Comparison of ENCODE assay signal across 14 cellular contexts in genomic region chr2:25701801-25702200, GRCh38. TPM values are rescaled to one million over a fixed set of nuclear protein-coding genes. Genes with fewer than 3 reads are reported as not detected.
DNase-seq lines count a peak whose midpoint lies in the region; ATAC-seq, FAIRE-seq and TF ChIP-seq lines count a peak whose summit lies in the region.
"Had no signal": no experiment of that assay in that cellular context is flagged by ENCODE, and none has a peak within 500 bp of the region (broad histone marks: within the 10 kb centered on the region; RNA-seq: fewer than 3 reads in every experiment).

No MANE protein-coding gene starts in this region.

- TF ChIP-seq RAD21 in K562 (CRISPR knock-in tag; conservative IDR thresholded peaks at IDR 0.05 in 1 of 2, IDR thresholded peaks at IDR 0.05 in 1 of 2) = no peak

- no peak overlapping the region for H3K4me2 ChIP-seq in K562 (ENCODE audit: insufficient read depth, low read length)

- DNase-seq in DMS 273 (lab: John Stamatoyannopoulos, UW; ENCODE audit: unreplicated experiment) (peak; percentile 33), DMS 273 treated with DMSO at 0.1 percent for 48 hours (lab: John Stamatoyannopoulos, UW) (no peak), NCI-H524 treated with DMSO at 0.1 percent for 48 hours (lab: John Stamatoyannopoulos, UW) (peak; percentile 57), K562 (ENCODE audit: extremely low read depth in 1 of 4, low spot score in 3 of 4) (no peak), G401 (ENCODE audit: low spot score) (no peak), kidney glomerular epithelial cell (lab: John Stamatoyannopoulos, UW) (no peak), GM20000 (ENCODE audit: low spot score) (no peak)
- DNase-seq: CD8-positive, alpha-beta T cell; COR-L47; DMS53; H7 had no signal

- no peak for TF ChIP-seq CTCF in K562 (IDR thresholded peaks at IDR 0.05 in 2 of 3, conservative IDR thresholded peaks at IDR 0.05 in 1 of 3; ENCODE audit: insufficient read depth in 2 of 3, low read depth in 1 of 3, low read length in 3 of 3)
- TF ChIP-seq CTCF in GM20000 (IDR thresholded peaks at IDR 0.05; ENCODE audit: extremely low read depth, missing control alignments) = no peak

- in situ Hi-C loops in K562 (cut with MboI) = no loop called here
- in situ Hi-C loops in G401 (cut with HindIII; ENCODE audit: low sequenced_read_pairs) = no loop called here

- no peak overlapping the region for H3K4me3 ChIP-seq in K562

- peaks cover 26 to 30% of the 10 kb centered on the region in 2 experiments; a peak in 4 of 5 replicates for H3K27me3 ChIP-seq in K562 (ENCODE audit: control insufficient read depth in 2 of 2, insufficient read depth in 2 of 2, low read length in 2 of 2)

- TF ChIP-seq EP300 in K562 (IDR thresholded peaks at IDR 0.05; ENCODE audit: low read length) = no peak

- TF ChIP-seq POLR2A in K562 (conservative IDR thresholded peaks at IDR 0.05) = no peak

- POLR2A ChIA-PET in K562 (lab: Yijun Ruan, JAX) = interaction anchor here (0.6 to 0.8 kb wide), 2 partner anchors 17 to 111 kb away, joined by 3 to 4 read pairs; no protein-coding TSS in a partner anchor

- 1% methylated on average over 8 of the region's 9 CpGs for WGBS in K562 (ENCODE audit: insufficient coverage, low coverage, missing lambda C conversion rate)

- FAIRE-seq in K562 (lab: Jason Lieb, UNC) = no peak
- FAIRE-seq: D721Med had no signal

- H3K9me3 ChIP-seq in K562 (replicated peaks; ENCODE audit: control insufficient read depth, insufficient read depth, low read depth, low read length) = no peaks in the 10 kb centered on the region

- peaks cover 6% of the 10 kb centered on the region; the same call in 1 of the 2 replicates for H4K20me1 ChIP-seq in K562 (replicated peaks; ENCODE audit: control insufficient read depth, insufficient read depth, low read length)

- H3K4me1 ChIP-seq in K562 (replicated peaks in 1 of 2; ENCODE audit: control insufficient read depth in 2 of 2, insufficient read depth in 2 of 2, low read length in 2 of 2) = no peaks in the 10 kb centered on the region

- no peak for ATAC-seq in K562
- no peak for ATAC-seq in HG03460 (IDR thresholded peaks at IDR 0.05; ENCODE audit: unreplicated experiment)
- ATAC-seq: CD8-positive, alpha-beta T cell had no signal

- H2AFZ ChIP-seq in K562 (ENCODE audit: low read depth, low read length) = no peak overlapping the region

- H3K9me1 ChIP-seq in K562 (ENCODE audit: control insufficient read depth, insufficient read depth, low read length) = no peaks in the 10 kb centered on the region

- no peaks in the 10 kb centered on the region for H3K36me3 ChIP-seq in K562 (ENCODE audit: control insufficient read depth, insufficient read depth, low read length)

- CTCF ChIA-PET in K562 (lab: Yijun Ruan, JAX; ENCODE audit: low intra/inter-chr PET ratio) = no interaction called here

- no peak overlapping the region for H3K27ac ChIP-seq in K562 (ENCODE audit: extremely low read depth, low read depth, low read length)
- H3K27ac ChIP-seq: 22Rv1 had no signal

- no peak overlapping the region for H3K9ac ChIP-seq in K562 (ENCODE audit: insufficient read depth in 1 of 2, low read depth in 2 of 2, low read length in 2 of 2)

- no TSS peak for BruUV-seq in K562 (replicated peaks; lab: Mats Ljungman, UMichigan)

- no peaks in the 10 kb centered on the region for H3K79me2 ChIP-seq in K562 (ENCODE audit: control insufficient read depth, insufficient read depth, low read length)

- intact Hi-C loops in K562 (cut with micrococcal nuclease) = no loop called here

TF ChIP-seq in K562, 482 proteins besides CTCF, POLR2A, EP300 and RAD21:
- peak; percentile 29 for TF ChIP-seq ZFP36 (IDR thresholded peaks at IDR 0.05; ENCODE audit: low read depth, low read length, partially characterized antibody)
- no peak for TF ChIP-seq TAF7 (tag; IDR thresholded peaks at IDR 0.05)
TF ChIP-seq in K562: peak in this region for 1.

RNA-seq across cellular contexts. Expression of gene DTNB, which starts 28.4 kb away (rescaled TPM):
- 2.9 and 4.1 TPM in 2 replicates for total RNA-seq in K562 (2011; cell fraction: chromatin; rRNA removed; ENCODE audit: low replicate concordance)
- 1.3 and 1.6 TPM in 2 replicates for total RNA-seq in K562 (2011; cell fraction: nucleolus; rRNA removed)
- 2.0 and 2.5 TPM in 2 replicates for total RNA-seq in K562 (2011; cell fraction: nucleoplasm; rRNA removed)
- 0.12 and 0.77 TPM in 2 replicates for total RNA-seq in K562 (2014; rRNA removed)
- 0.33 and 0.70 TPM in 2 replicates for total RNA-seq in K562 (2014; rRNA removed; fragmentation: Illumina TruSeq; extraction: Trizol)
- 0.49 TPM in 1 of 2 replicates, not detected in the other for total RNA-seq in K562 (2015; rRNA removed; fragmentation: Illumina TruSeq; extraction: Trizol)
- total RNA-seq in K562 (2021) = 0.81 and 0.82 TPM in 2 replicates
- polyA plus RNA-seq in K562 (2011; rRNA removed) = 1.1 and 2.0 TPM in 2 replicates
- 0.81 and 0.95 TPM in 2 replicates for polyA plus RNA-seq in K562 (2011; cell fraction: cytosol; rRNA removed)
- 0.87 and 1.4 TPM in 2 replicates for polyA plus RNA-seq in K562 (2011; cell fraction: nucleus; rRNA removed)
- polyA plus RNA-seq in K562 (2012) = 0.39 and 0.53 TPM in 2 replicates
- polyA plus RNA-seq in K562 (2014; fragmentation: Illumina TruSeq; extraction: Trizol) = 0.65 and 0.75 TPM in 2 replicates
- polyA plus RNA-seq in K562 (2014; fragmentation: Nextera tagmentation; extraction: Ambion mirVana) = under 1 TPM in 1 of 2 experiments, not detected in 1; 0.18 TPM
- polyA plus RNA-seq in K562 (2014; rRNA removed) = 0.08 and 0.81 TPM in 2 replicates
- polyA minus RNA-seq in K562 (2011; rRNA and poly(A)+ RNA removed) = 0.69 and 0.81 TPM in 2 replicates
- polyA minus RNA-seq in K562 (2011; cell fraction: cytosol; rRNA and poly(A)+ RNA removed) = not detected in 2 replicates
- 0.44 and 0.67 TPM in 2 replicates for polyA minus RNA-seq in K562 (2011; cell fraction: nucleus; rRNA and poly(A)+ RNA removed)
- 10.4 and 21.2 TPM in 2 replicates for total RNA-seq in G401 (2014; rRNA removed; shearing (Covaris generic))

Comparison
In these comparisons a context has a peak if more than half of its experiments do, and no peak if none do; other contexts are left out.
1. DNase-seq: peak in DMS 273 (single experiment) and NCI-H524 treated with DMSO at 0.1 percent for 48 hours (single experiment); none in DMS 273 treated with DMSO at 0.1 percent for 48 hours (single experiment), K562 (0 of 4), G401 (single experiment), kidney glomerular epithelial cell (single experiment) and GM20000 (single experiment).